ENCODE assay signal across 1 cellular context in genomic region chr2:54572636-54573531, GRCh38.
TF ChIP-seq lines count a peak whose summit lies in the region.

No MANE protein-coding gene starts in this region.

TF ChIP-seq in HEK293, 187 proteins besides CTCF, POLR2A, EP300 and RAD21 (continued from another document and continues in another):
- TF ChIP-seq, protein P1, sequence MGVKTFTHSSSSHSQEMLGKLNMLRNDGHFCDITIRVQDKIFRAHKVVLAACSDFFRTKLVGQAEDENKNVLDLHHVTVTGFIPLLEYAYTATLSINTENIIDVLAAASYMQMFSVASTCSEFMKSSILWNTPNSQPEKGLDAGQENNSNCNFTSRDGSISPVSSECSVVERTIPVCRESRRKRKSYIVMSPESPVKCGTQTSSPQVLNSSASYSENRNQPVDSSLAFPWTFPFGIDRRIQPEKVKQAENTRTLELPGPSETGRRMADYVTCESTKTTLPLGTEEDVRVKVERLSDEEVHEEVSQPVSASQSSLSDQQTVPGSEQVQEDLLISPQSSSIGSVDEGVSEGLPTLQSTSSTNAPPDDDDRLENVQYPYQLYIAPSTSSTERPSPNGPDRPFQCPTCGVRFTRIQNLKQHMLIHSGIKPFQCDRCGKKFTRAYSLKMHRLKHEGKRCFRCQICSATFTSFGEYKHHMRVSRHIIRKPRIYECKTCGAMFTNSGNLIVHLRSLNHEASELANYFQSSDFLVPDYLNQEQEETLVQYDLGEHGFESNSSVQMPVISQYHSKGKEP (tag by site-specific recombination; IDR thresholded peaks at IDR 0.05) = no peak
- TF ChIP-seq ZNF311 (tag by site-specific recombination; IDR thresholded peaks at IDR 0.05; ENCODE audit: borderline replicate concordance) = no peak
- TF ChIP-seq, protein P2, sequence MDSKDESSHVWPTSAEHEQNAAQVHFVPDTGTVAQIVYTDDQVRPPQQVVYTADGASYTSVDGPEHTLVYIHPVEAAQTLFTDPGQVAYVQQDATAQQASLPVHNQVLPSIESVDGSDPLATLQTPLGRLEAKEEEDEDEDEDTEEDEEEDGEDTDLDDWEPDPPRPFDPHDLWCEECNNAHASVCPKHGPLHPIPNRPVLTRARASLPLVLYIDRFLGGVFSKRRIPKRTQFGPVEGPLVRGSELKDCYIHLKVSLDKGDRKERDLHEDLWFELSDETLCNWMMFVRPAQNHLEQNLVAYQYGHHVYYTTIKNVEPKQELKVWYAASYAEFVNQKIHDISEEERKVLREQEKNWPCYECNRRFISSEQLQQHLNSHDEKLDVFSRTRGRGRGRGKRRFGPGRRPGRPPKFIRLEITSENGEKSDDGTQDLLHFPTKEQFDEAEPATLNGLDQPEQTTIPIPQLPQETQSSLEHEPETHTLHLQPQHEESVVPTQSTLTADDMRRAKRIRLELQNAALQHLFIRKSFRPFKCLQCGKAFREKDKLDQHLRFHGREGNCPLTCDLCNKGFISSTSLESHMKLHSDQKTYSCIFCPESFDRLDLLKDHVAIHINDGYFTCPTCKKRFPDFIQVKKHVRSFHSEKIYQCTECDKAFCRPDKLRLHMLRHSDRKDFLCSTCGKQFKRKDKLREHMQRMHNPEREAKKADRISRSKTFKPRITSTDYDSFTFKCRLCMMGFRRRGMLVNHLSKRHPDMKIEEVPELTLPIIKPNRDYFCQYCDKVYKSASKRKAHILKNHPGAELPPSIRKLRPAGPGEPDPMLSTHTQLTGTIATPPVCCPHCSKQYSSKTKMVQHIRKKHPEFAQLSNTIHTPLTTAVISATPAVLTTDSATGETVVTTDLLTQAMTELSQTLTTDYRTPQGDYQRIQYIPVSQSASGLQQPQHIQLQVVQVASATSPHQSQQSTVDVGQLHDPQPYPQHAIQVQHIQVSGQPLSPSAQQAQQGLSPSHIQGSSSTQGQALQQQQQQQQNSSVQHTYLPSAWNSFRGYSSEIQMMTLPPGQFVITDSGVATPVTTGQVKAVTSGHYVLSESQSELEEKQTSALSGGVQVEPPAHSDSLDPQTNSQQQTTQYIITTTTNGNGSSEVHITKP (tag by site-specific recombination; IDR thresholded peaks at IDR 0.05) = no peak
- no peak for TF ChIP-seq ZNF174 (tag by site-specific recombination; IDR thresholded peaks at IDR 0.05)
- no peak for TF ChIP-seq ZNF654 (tag by site-specific recombination; IDR thresholded peaks at IDR 0.05; ENCODE audit: low read depth)
- TF ChIP-seq GLIS2 (tag by site-specific recombination; IDR thresholded peaks at IDR 0.05) = peak; percentile 39
- TF ChIP-seq ZNF391 (tag by site-specific recombination; IDR thresholded peaks at IDR 0.05; ENCODE audit: borderline replicate concordance, low read depth) = peak; percentile 43; the same call in 1 of the 2 replicates
- peak; percentile 41 for TF ChIP-seq SP3 (tag by site-specific recombination; IDR thresholded peaks at IDR 0.05)
- TF ChIP-seq ZSCAN30 (tag by site-specific recombination; IDR thresholded peaks at IDR 0.05) = no peak
- no peak for TF ChIP-seq ZBTB49 (tag by site-specific recombination; IDR thresholded peaks at IDR 0.05; ENCODE audit: low read depth)
- TF ChIP-seq ZNF623 (tag by site-specific recombination; IDR thresholded peaks at IDR 0.05) = no peak
- peak; percentile 84 for TF ChIP-seq KLF17 (tag by site-specific recombination; IDR thresholded peaks at IDR 0.05)
- TF ChIP-seq SCRT1 (tag by site-specific recombination; IDR thresholded peaks at IDR 0.05; ENCODE audit: borderline replicate concordance) = no peak
- TF ChIP-seq KLF16 (tag by site-specific recombination; IDR thresholded peaks at IDR 0.05) = peak; percentile 79; the same call in 1 of the 2 replicates
- peak; percentile 52 for TF ChIP-seq SETDB1 (IDR thresholded peaks at IDR 0.05; ENCODE audit: insufficient read length, low read length)
- TF ChIP-seq ZNF404 (tag by site-specific recombination; IDR thresholded peaks at IDR 0.05) = no peak
- peak; percentile 74; the same call in 1 of the 2 replicates for TF ChIP-seq TSHZ1 (tag by site-specific recombination; IDR thresholded peaks at IDR 0.05; ENCODE audit: borderline replicate concordance)
- TF ChIP-seq ZNF214 (tag by site-specific recombination; IDR thresholded peaks at IDR 0.05; ENCODE audit: borderline replicate concordance) = no peak
- peak; percentile 80; the same call in 1 of the 2 replicates for TF ChIP-seq TRIM28 (IDR thresholded peaks at IDR 0.05; ENCODE audit: borderline replicate concordance, low read length)
- TF ChIP-seq ZNF394 (tag by site-specific recombination; IDR thresholded peaks at IDR 0.05; ENCODE audit: borderline replicate concordance) = peak; percentile 99
- TF ChIP-seq ZNF501 (tag by site-specific recombination; IDR thresholded peaks at IDR 0.05) = no peak
- TF ChIP-seq ZXDB (tag by site-specific recombination; IDR thresholded peaks at IDR 0.05) = peak; percentile 69
- TF ChIP-seq ZNF133 (tag by site-specific recombination; IDR thresholded peaks at IDR 0.05) = no peak
- no peak for TF ChIP-seq GLI4 (tag by site-specific recombination; IDR thresholded peaks at IDR 0.05)
- peak; percentile 93 for TF ChIP-seq ATF2 (tag by site-specific recombination; IDR thresholded peaks at IDR 0.05; ENCODE audit: low read depth)
- TF ChIP-seq ZFP69B (tag by site-specific recombination; IDR thresholded peaks at IDR 0.05) = peak; percentile 50; the same call in 1 of the 2 replicates
- peak; percentile 89 for TF ChIP-seq ZBTB21 (tag by site-specific recombination; IDR thresholded peaks at IDR 0.05)
- TF ChIP-seq ZNF510 (tag by site-specific recombination; IDR thresholded peaks at IDR 0.05; ENCODE audit: insufficient replicate concordance) = no peak
- peak; percentile 75 for TF ChIP-seq IKZF3 (tag by site-specific recombination; IDR thresholded peaks at IDR 0.05)
- no peak for TF ChIP-seq ZNF670 (tag by site-specific recombination; IDR thresholded peaks at IDR 0.05; ENCODE audit: low read depth)
- no peak for TF ChIP-seq ZNF792 (tag by site-specific recombination; IDR thresholded peaks at IDR 0.05)
- TF ChIP-seq ZNF544 (tag by site-specific recombination; IDR thresholded peaks at IDR 0.05) = no peak
- TF ChIP-seq, protein P3, sequence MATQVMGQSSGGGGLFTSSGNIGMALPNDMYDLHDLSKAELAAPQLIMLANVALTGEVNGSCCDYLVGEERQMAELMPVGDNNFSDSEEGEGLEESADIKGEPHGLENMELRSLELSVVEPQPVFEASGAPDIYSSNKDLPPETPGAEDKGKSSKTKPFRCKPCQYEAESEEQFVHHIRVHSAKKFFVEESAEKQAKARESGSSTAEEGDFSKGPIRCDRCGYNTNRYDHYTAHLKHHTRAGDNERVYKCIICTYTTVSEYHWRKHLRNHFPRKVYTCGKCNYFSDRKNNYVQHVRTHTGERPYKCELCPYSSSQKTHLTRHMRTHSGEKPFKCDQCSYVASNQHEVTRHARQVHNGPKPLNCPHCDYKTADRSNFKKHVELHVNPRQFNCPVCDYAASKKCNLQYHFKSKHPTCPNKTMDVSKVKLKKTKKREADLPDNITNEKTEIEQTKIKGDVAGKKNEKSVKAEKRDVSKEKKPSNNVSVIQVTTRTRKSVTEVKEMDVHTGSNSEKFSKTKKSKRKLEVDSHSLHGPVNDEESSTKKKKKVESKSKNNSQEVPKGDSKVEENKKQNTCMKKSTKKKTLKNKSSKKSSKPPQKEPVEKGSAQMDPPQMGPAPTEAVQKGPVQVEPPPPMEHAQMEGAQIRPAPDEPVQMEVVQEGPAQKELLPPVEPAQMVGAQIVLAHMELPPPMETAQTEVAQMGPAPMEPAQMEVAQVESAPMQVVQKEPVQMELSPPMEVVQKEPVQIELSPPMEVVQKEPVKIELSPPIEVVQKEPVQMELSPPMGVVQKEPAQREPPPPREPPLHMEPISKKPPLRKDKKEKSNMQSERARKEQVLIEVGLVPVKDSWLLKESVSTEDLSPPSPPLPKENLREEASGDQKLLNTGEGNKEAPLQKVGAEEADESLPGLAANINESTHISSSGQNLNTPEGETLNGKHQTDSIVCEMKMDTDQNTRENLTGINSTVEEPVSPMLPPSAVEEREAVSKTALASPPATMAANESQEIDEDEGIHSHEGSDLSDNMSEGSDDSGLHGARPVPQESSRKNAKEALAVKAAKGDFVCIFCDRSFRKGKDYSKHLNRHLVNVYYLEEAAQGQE (tag by site-specific recombination; IDR thresholded peaks at IDR 0.05) = no peak
- TF ChIP-seq ZNF596 (tag by site-specific recombination; IDR thresholded peaks at IDR 0.05) = no peak
- TF ChIP-seq ZNF248 (tag by site-specific recombination; IDR thresholded peaks at IDR 0.05) = no peak
- TF ChIP-seq ZNF561 (tag by site-specific recombination; IDR thresholded peaks at IDR 0.05; ENCODE audit: borderline replicate concordance) = no peak
- 0 out of 2 replicates have a peak, but pooled peaks have one; percentile 20 for TF ChIP-seq OVOL3 (tag by site-specific recombination; IDR thresholded peaks at IDR 0.05)
- TF ChIP-seq ZNF37A (tag by site-specific recombination; IDR thresholded peaks at IDR 0.05) = no peak
- peak; percentile 17; the same call in 1 of the 2 replicates for TF ChIP-seq SP2 (tag by site-specific recombination; IDR thresholded peaks at IDR 0.05)
- TF ChIP-seq, protein P4, sequence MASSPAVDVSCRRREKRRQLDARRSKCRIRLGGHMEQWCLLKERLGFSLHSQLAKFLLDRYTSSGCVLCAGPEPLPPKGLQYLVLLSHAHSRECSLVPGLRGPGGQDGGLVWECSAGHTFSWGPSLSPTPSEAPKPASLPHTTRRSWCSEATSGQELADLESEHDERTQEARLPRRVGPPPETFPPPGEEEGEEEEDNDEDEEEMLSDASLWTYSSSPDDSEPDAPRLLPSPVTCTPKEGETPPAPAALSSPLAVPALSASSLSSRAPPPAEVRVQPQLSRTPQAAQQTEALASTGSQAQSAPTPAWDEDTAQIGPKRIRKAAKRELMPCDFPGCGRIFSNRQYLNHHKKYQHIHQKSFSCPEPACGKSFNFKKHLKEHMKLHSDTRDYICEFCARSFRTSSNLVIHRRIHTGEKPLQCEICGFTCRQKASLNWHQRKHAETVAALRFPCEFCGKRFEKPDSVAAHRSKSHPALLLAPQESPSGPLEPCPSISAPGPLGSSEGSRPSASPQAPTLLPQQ (tag by site-specific recombination; IDR thresholded peaks at IDR 0.05) = peak; percentile 66
- TF ChIP-seq ZNF146 (tag by site-specific recombination; IDR thresholded peaks at IDR 0.05) = 0 out of 2 replicates have a peak, but pooled peaks have one; percentile 45
- TF ChIP-seq ZBTB6 (tag by site-specific recombination; IDR thresholded peaks at IDR 0.05) = no peak
